ENCODE assay signal across 27 cellular contexts in the genomic region with DNA sequence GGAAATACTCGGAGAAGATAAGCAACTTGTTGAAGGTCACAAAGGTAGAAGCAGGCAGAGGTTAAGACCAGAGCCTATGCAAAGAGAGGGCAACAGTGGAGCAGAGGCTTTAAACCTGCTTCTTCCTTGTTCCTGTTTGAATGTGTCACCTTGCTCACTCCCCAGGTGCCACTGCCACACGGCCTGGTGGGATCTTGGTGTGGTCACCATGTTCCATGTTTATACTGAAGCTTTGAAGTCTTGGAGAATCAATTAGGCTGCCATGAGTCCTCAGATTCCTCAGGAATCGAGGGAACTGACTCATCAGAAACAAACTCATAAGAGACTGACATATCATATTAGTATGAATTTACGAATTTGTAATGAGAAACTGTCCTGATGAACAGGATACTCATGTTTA.
"Had no signal": no experiment of that assay in that cellular context is flagged by ENCODE, and none has a peak within 500 bp of the region (broad histone marks: within the 10 kb centered on the region; RNA-seq: fewer than 3 reads in every experiment).

No MANE protein-coding gene starts in this region.

- H3K36me3 Mint-ChIP-seq: memory B cell; natural killer cell; stimulated activated effector memory CD8-positive, alpha-beta T cell treated with anti-CD3 and anti-CD28 coated beads, Interleukin-12 subunit alpha, Interleukin-12 subunit beta, amount 100 ng/mL, for 72 hours had no signal

- H3K4me3 Mint-ChIP-seq: activated T-helper 1 cell treated with anti-CD3 and anti-CD28 coated beads, Interleukin-12 subunit alpha, Interleukin-12 subunit beta, Interleukin-2, Interleukin-4 antibody, amounts not matched to agents 30 ng/mL and 10 ng/mL and 1 ng/mL, durations not matched to agents 14 hours and 24 hours and 36 hours; memory B cell; natural killer cell; stimulated activated effector memory CD8-positive, alpha-beta T cell treated with anti-CD3 and anti-CD28 coated beads, Interleukin-12 subunit alpha, Interleukin-12 subunit beta, amount 100 ng/mL, for 72 hours; stimulated activated naive CD8-positive, alpha-beta T cell treated with anti-CD3 and anti-CD28 coated beads, Interleukin-15, Interleukin-2, amounts not matched to agents 100 ng/mL and 50 ng/mL, for 24 hours had no signal

- H3K36me3 ChIP-seq: brain microvascular endothelial cell, gastrocnemius medialis, right lobe of liver, thoracic aorta had no signal

- H3K4me3 ChIP-seq: coronary artery, dorsolateral prefrontal cortex, gastrocnemius medialis, right lobe of liver, thoracic aorta had no signal

- H3K27ac Mint-ChIP-seq: activated T-helper 1 cell treated with anti-CD3 and anti-CD28 coated beads, Interleukin-12 subunit alpha, Interleukin-12 subunit beta, Interleukin-2, Interleukin-4 antibody, amounts not matched to agents 30 ng/mL and 10 ng/mL and 1 ng/mL, durations not matched to agents 14 hours and 24 hours and 36 hours; memory B cell; natural killer cell; stimulated activated effector memory CD8-positive, alpha-beta T cell treated with anti-CD3 and anti-CD28 coated beads, Interleukin-12 subunit alpha, Interleukin-12 subunit beta, amount 100 ng/mL, for 72 hours; stimulated activated naive CD8-positive, alpha-beta T cell treated with anti-CD3 and anti-CD28 coated beads, Interleukin-15, Interleukin-2, amounts not matched to agents 100 ng/mL and 50 ng/mL, for 24 hours had no signal

- H3K4me1 ChIP-seq: gastrocnemius medialis, right lobe of liver had no signal

- DNase-seq: activated CD4-positive, alpha-beta T cell treated with anti-CD3 and anti-CD28 coated beads for 4 hours; activated CD4-positive, alpha-beta T cell treated with anti-CD3 and anti-CD28 coated beads, Interleukin-2, amount 50 U/mL, for 48 hours; activated CD4-positive, CD25-positive, alpha-beta regulatory T cell; activated CD8-positive, alpha-beta memory T cell treated with anti-CD3 and anti-CD28 coated beads, Interleukin-2, amount 50 U/mL, for 4 hours; activated gamma-delta T cell treated with Interleukin-2 at 50 U/mL for 16 hours; activated naive CD4-positive, alpha-beta T cell treated with anti-CD3 and anti-CD28 coated beads, Interleukin-2, amount 50 U/mL, for 16 hours; activated T-cell treated with anti-CD3 and anti-CD28 coated beads, Interleukin-2, amount 50 U/mL, for 1 hour; amniotic stem cell; brain microvascular endothelial cell; dorsolateral prefrontal cortex; effector memory CD4-positive, alpha-beta T cell; erythroblast; gastrocnemius medialis; glutamatergic neuron; islet precursor cell; left cardiac atrium; natural killer cell; posterior cingulate gyrus; small intestine; stimulated activated CD4-positive, alpha-beta T cell treated with anti-CD3 and anti-CD28 coated beads, Interleukin-4, amount 100 ng/mL, for 24 hours had no signal

- H3K27me3 ChIP-seq: brain microvascular endothelial cell, dorsolateral prefrontal cortex, right lobe of liver had no signal

- ATAC-seq: gastrocnemius medialis; left cardiac atrium; natural killer cell; right lobe of liver; stimulated activated effector memory CD8-positive, alpha-beta T cell treated with anti-CD3 and anti-CD28 coated beads, Interleukin-12 subunit alpha, Interleukin-12 subunit beta, amount 100 ng/mL, for 72 hours had no signal

- H3K27ac ChIP-seq: brain microvascular endothelial cell, coronary artery, dorsolateral prefrontal cortex, gastrocnemius medialis, right lobe of liver, thoracic aorta had no signal

- H3K9me3 Mint-ChIP-seq: activated T-helper 1 cell treated with anti-CD3 and anti-CD28 coated beads, Interleukin-12 subunit alpha, Interleukin-12 subunit beta, Interleukin-2, Interleukin-4 antibody, amounts not matched to agents 30 ng/mL and 10 ng/mL and 1 ng/mL, durations not matched to agents 14 hours and 24 hours and 36 hours; memory B cell; natural killer cell; stimulated activated effector memory CD8-positive, alpha-beta T cell treated with anti-CD3 and anti-CD28 coated beads, Interleukin-12 subunit alpha, Interleukin-12 subunit beta, amount 100 ng/mL, for 72 hours; stimulated activated naive CD8-positive, alpha-beta T cell treated with anti-CD3 and anti-CD28 coated beads, Interleukin-15, Interleukin-2, amounts not matched to agents 100 ng/mL and 50 ng/mL, for 24 hours had no signal

- H3K9me3 ChIP-seq: gastrocnemius medialis, right lobe of liver, thoracic aorta had no signal
